ENCODE assay signal across 39 cellular contexts in genomic region chr2:207428573-207428972, GRCh38.
"Had no signal": no experiment of that assay in that cellular context is flagged by ENCODE, and none has a peak within 500 bp of the region (broad histone marks: within the 10 kb centered on the region; RNA-seq: fewer than 3 reads in every experiment).

No MANE protein-coding gene starts in this region.

- H3K4me3 ChIP-seq: adrenal gland, ascending aorta, body of pancreas, breast epithelium, cardiac muscle cell had no signal

- H3K9me3 ChIP-seq: adrenal gland, ascending aorta, body of pancreas, breast epithelium had no signal

- H3K27ac Mint-ChIP-seq: activated naive CD4-positive, alpha-beta T cell treated with anti-CD3 and anti-CD28 coated beads for 36 hours; activated naive CD4-positive, alpha-beta T cell treated with anti-CD3 and anti-CD28 coated beads, Interleukin-2, amount 10 ng/mL, durations not matched to agents 7 days and 5 days; activated naive CD4-positive, alpha-beta T cell treated with anti-CD3 and anti-CD28 coated beads, Interleukin-2, amount 50 U/mL, for 24 hours; activated naive CD4-positive, alpha-beta T cell treated with anti-CD3 and anti-CD28 coated beads, Interleukin-2, amount 50 U/mL, for 72 hours; activated naive CD8-positive, alpha-beta T cell; activated naive CD8-positive, alpha-beta T cell treated with anti-CD3 and anti-CD28 coated beads for 36 hours; activated naive CD8-positive, alpha-beta T cell treated with anti-CD3 and anti-CD28 coated beads, Interleukin-2, amount 10 ng/mL, durations not matched to agents 7 days and 5 days; activated naive CD8-positive, alpha-beta T cell treated with anti-CD3 and anti-CD28 coated beads, Interleukin-2, amount 50 U/mL, for 24 hours; activated T-cell treated with anti-CD3 and anti-CD28 coated beads, Interleukin-2, amount 50 U/mL, for 24 hours; activated T-cell treated with anti-CD3 and anti-CD28 coated beads, Interleukin-2, amount 50 U/mL, for 72 hours; activated T-helper 1 cell treated with anti-CD3 and anti-CD28 coated beads, Interleukin-12 subunit alpha, Interleukin-12 subunit beta, Interleukin-2, Interleukin-4 antibody, amounts not matched to agents 30 ng/mL and 10 ng/mL and 1 ng/mL, durations not matched to agents 14 hours and 24 hours and 36 hours; activated T-helper 17 cell treated with anti-CD3 and anti-CD28 coated beads, Interleukin-2, amount 50 U/mL, for 72 hours; activated T-helper 2 cell treated with anti-CD3 and anti-CD28 coated beads, Interferon-gamma antibody, Interleukin-2, Interleukin-4, amounts not matched to agents 10 μg/mL and 5 μg/mL and 100 μg/mL, durations not matched to agents 14 hours and 24 hours and 36 hours; brain had no signal

- H3K36me3 ChIP-seq: adrenal gland, ascending aorta, brain microvascular endothelial cell, breast epithelium, cardiac muscle cell had no signal

- H3K4me1 ChIP-seq: adrenal gland, ascending aorta, body of pancreas, breast epithelium had no signal

- ATAC-seq: activated naive CD4-positive, alpha-beta T cell treated with anti-CD3 and anti-CD28 coated beads, Interleukin-2, amount 50 U/mL, for 72 hours; activated naive CD8-positive, alpha-beta T cell treated with anti-CD3 and anti-CD28 coated beads, Interleukin-2, amount 50 U/mL, for 24 hours; activated T-cell treated with anti-CD3 and anti-CD28 coated beads, Interleukin-2, amount 50 U/mL, for 4 hours; activated T-cell treated with anti-CD3 and anti-CD28 coated beads, Interleukin-2, amount 50 U/mL, for 72 hours; activated T-helper 17 cell treated with anti-CD3 and anti-CD28 coated beads, Interleukin-2, amount 50 U/mL, for 72 hours; body of pancreas had no signal

- H3K27me3 ChIP-seq: adrenal gland, ascending aorta, body of pancreas, brain microvascular endothelial cell, breast epithelium, cardiac muscle cell had no signal

- H3K27ac ChIP-seq: adrenal gland, ascending aorta, body of pancreas, brain microvascular endothelial cell, breast epithelium, cardiac muscle cell had no signal

- H3K36me3 Mint-ChIP-seq: activated naive CD4-positive, alpha-beta T cell treated with anti-CD3 and anti-CD28 coated beads, Interleukin-2, amount 10 ng/mL, durations not matched to agents 7 days and 5 days; activated naive CD4-positive, alpha-beta T cell treated with anti-CD3 and anti-CD28 coated beads, Interleukin-2, amount 50 U/mL, for 72 hours; brain had no signal

- H3K27me3 Mint-ChIP-seq: activated naive CD4-positive, alpha-beta T cell treated with anti-CD3 and anti-CD28 coated beads, Interleukin-2, amount 10 ng/mL, durations not matched to agents 7 days and 5 days; activated naive CD4-positive, alpha-beta T cell treated with anti-CD3 and anti-CD28 coated beads, Interleukin-2, amount 50 U/mL, for 24 hours; activated naive CD8-positive, alpha-beta T cell; activated T-cell treated with anti-CD3 and anti-CD28 coated beads, Interleukin-2, amount 50 U/mL, for 24 hours; central memory CD8-positive, alpha-beta T cell had no signal

- DNase-seq: activated effector memory CD4-positive, alpha-beta T cell treated with anti-CD3 and anti-CD28 coated beads, Interleukin-2, amount 50 U/mL, for 16 hours; activated effector memory CD4-positive, alpha-beta T cell treated with Interleukin-2 at 50 U/mL for 16 hours; activated gamma-delta T cell; activated gamma-delta T cell treated with Interleukin-2 at 50 U/mL for 16 hours; activated naive CD4-positive, alpha-beta T cell; activated naive CD4-positive, alpha-beta T cell treated with anti-CD3 and anti-CD28 coated beads for 36 hours; activated naive CD4-positive, alpha-beta T cell treated with anti-CD3 and anti-CD28 coated beads, Interleukin-2, amount 10 ng/mL, durations not matched to agents 7 days and 5 days; activated naive CD4-positive, alpha-beta T cell treated with anti-CD3 and anti-CD28 coated beads, Interleukin-2, amount 50 U/mL, for 16 hours; activated naive CD4-positive, alpha-beta T cell treated with Interleukin-2 at 50 U/mL for 16 hours; activated naive CD8-positive, alpha-beta T cell treated with anti-CD3 and anti-CD28 coated beads for 36 hours; activated naive CD8-positive, alpha-beta T cell treated with anti-CD3 and anti-CD28 coated beads, Interleukin-2, amount 10 ng/mL, durations not matched to agents 7 days and 5 days; activated naive CD8-positive, alpha-beta T cell treated with anti-CD3 and anti-CD28 coated beads, Interleukin-2, amount 50 U/mL, for 24 hours; activated T-cell treated with anti-CD3 and anti-CD28 coated beads, Interleukin-2, amount 50 U/mL, for 1 hour; activated T-cell treated with anti-CD3 and anti-CD28 coated beads, Interleukin-2, amount 50 U/mL, for 24 hours; activated T-cell treated with anti-CD3 and anti-CD28 coated beads, Interleukin-2, amount 50 U/mL, for 4 hours; activated T-cell treated with anti-CD3 and anti-CD28 coated beads, Interleukin-2, amount 50 U/mL, for 48 hours; activated T-cell treated with anti-CD3 and anti-CD28 coated beads, Interleukin-2, amount 50 U/mL, for 72 hours; adrenal gland; amniotic stem cell; amygdala; anterior cingulate cortex; aorta; body of pancreas; brain microvascular endothelial cell; caudate nucleus; central memory CD4-positive, alpha-beta T cell; cerebellar nuclear complex had no signal

- H3K9me3 Mint-ChIP-seq: activated naive CD4-positive, alpha-beta T cell treated with anti-CD3 and anti-CD28 coated beads for 36 hours; activated naive CD4-positive, alpha-beta T cell treated with anti-CD3 and anti-CD28 coated beads, Interleukin-2, amount 50 U/mL, for 24 hours; activated naive CD8-positive, alpha-beta T cell treated with anti-CD3 and anti-CD28 coated beads for 36 hours; activated T-cell treated with anti-CD3 and anti-CD28 coated beads, Interleukin-2, amount 50 U/mL, for 24 hours; activated T-cell treated with anti-CD3 and anti-CD28 coated beads, Interleukin-2, amount 50 U/mL, for 4 hours; activated T-helper 17 cell treated with anti-CD3 and anti-CD28 coated beads, Interleukin-2, amount 50 U/mL, for 72 hours had no signal

- H3K4me3 Mint-ChIP-seq: activated naive CD4-positive, alpha-beta T cell treated with anti-CD3 and anti-CD28 coated beads for 36 hours; activated naive CD4-positive, alpha-beta T cell treated with anti-CD3 and anti-CD28 coated beads, Interleukin-2, amount 10 ng/mL, durations not matched to agents 7 days and 5 days; activated naive CD4-positive, alpha-beta T cell treated with anti-CD3 and anti-CD28 coated beads, Interleukin-2, amount 50 U/mL, for 24 hours; activated naive CD8-positive, alpha-beta T cell; activated naive CD8-positive, alpha-beta T cell treated with anti-CD3 and anti-CD28 coated beads for 36 hours; activated naive CD8-positive, alpha-beta T cell treated with anti-CD3 and anti-CD28 coated beads, Interleukin-2, amount 10 ng/mL, durations not matched to agents 7 days and 5 days; activated naive CD8-positive, alpha-beta T cell treated with anti-CD3 and anti-CD28 coated beads, Interleukin-2, amount 50 U/mL, for 24 hours; activated T-cell treated with anti-CD3 and anti-CD28 coated beads, Interleukin-2, amount 50 U/mL, for 24 hours; activated T-cell treated with anti-CD3 and anti-CD28 coated beads, Interleukin-2, amount 50 U/mL, for 4 hours; activated T-cell treated with anti-CD3 and anti-CD28 coated beads, Interleukin-2, amount 50 U/mL, for 72 hours; activated T-helper 1 cell treated with anti-CD3 and anti-CD28 coated beads, Interleukin-12 subunit alpha, Interleukin-12 subunit beta, Interleukin-2, Interleukin-4 antibody, amounts not matched to agents 30 ng/mL and 10 ng/mL and 1 ng/mL, durations not matched to agents 14 hours and 24 hours and 36 hours; activated T-helper 17 cell treated with anti-CD3 and anti-CD28 coated beads, Interleukin-2, amount 50 U/mL, for 72 hours; brain; central memory CD8-positive, alpha-beta T cell had no signal

- FAIRE-seq: bronchial epithelial cell had no signal
